ENCODE assay signal across 16 cellular contexts in genomic region chr7:80137410-80137809, GRCh38. TPM values are rescaled to one million over a fixed set of nuclear protein-coding genes. Genes with fewer than 3 reads are reported as not detected.
DNase-seq lines count a peak whose midpoint lies in the region; ATAC-seq and TF ChIP-seq lines count a peak whose summit lies in the region.
"Had no signal": no experiment of that assay in that cellular context is flagged by ENCODE, and none has a peak within 500 bp of the region (broad histone marks: within the 10 kb centered on the region; RNA-seq: fewer than 3 reads in every experiment).

No MANE protein-coding gene starts in this region.

- peaks cover 7% of the 10 kb centered on the region for H3F3A ChIP-seq in neural cell (ENCODE audit: insufficient read depth, low read length, poor library complexity, severe bottlenecking)

- no peaks in the 10 kb centered on the region for H3K27me3 ChIP-seq in neural cell (ENCODE audit: insufficient read depth, low read depth, low read length)
- no peaks in the 10 kb centered on the region for H3K27me3 ChIP-seq in upper lobe of right lung
- no peaks in the 10 kb centered on the region for H3K27me3 ChIP-seq in body of pancreas
- no peaks in the 10 kb centered on the region for H3K27me3 ChIP-seq in right lobe of liver

- H4K20me1 ChIP-seq in neural cell (ENCODE audit: insufficient read depth) = no peaks in the 10 kb centered on the region

- peak overlapping the region; percentile 93 for H3K4me3 ChIP-seq in neural cell (ENCODE audit: low read length)
- peak overlapping the region; percentile 86 for H3K4me3 ChIP-seq in upper lobe of right lung
- no peak overlapping the region for H3K4me3 ChIP-seq in body of pancreas
- H3K4me3 ChIP-seq in right lobe of liver = no peak overlapping the region

- peak overlapping the region; percentile 21 for H3K4me3 Mint-ChIP-seq in natural killer cell
- no peak overlapping the region for H3K4me3 Mint-ChIP-seq in natural killer cell treated with Interleukin-12 subunit alpha and Interleukin-12 subunit beta and Interleukin-15 and Interleukin-18, amount 100 ng/mL, for 72 hours
- H3K4me3 Mint-ChIP-seq in endothelial cell (ENCODE audit: unreplicated experiment) = peak overlapping the region; percentile 98
- H3K4me3 Mint-ChIP-seq: activated CD4-positive, alpha-beta memory T cell treated with anti-CD3 and anti-CD28 coated beads, Interleukin-2, amount 10 ng/mL, durations not matched to agents 7 days and 5 days; CD8-positive, alpha-beta T cell; central memory CD8-positive, alpha-beta T cell had no signal

- 85 to 95% methylated on average over 12 of the region's 12 CpGs for WGBS in body of pancreas, 2 donors
- WGBS in right lobe of liver (ENCODE audit: insufficient coverage, low coverage, low lambda C conversion rate, missing lambda C conversion rate) = 57% methylated on average over 6 of the region's 12 CpGs

- peaks cover 38 to 48% of the 10 kb centered on the region in 2 donors for H3K27me3 Mint-ChIP-seq in natural killer cell (ENCODE audit: low read depth in 2 of 2)
- peaks cover 30 to 39% of the 10 kb centered on the region in 2 donors for H3K27me3 Mint-ChIP-seq in natural killer cell treated with Interleukin-12 subunit alpha and Interleukin-12 subunit beta and Interleukin-15 and Interleukin-18, amount 100 ng/mL, for 72 hours
- H3K27me3 Mint-ChIP-seq in endothelial cell (ENCODE audit: unreplicated experiment) = peaks cover 9% of the 10 kb centered on the region

- no peak overlapping the region for H3K9ac ChIP-seq in neural cell (ENCODE audit: low read length)

- H3K79me2 ChIP-seq in neural cell (replicated peaks; ENCODE audit: insufficient read depth, low read length) = peaks cover 50% of the 10 kb centered on the region

- DNase-seq in natural killer cell (no peak), endothelial cell (ENCODE audit: low spot score) (no peak), upper lobe of right lung (no peak), body of pancreas (no peak), right lobe of liver (no peak), COR-L47 (lab: John Stamatoyannopoulos, UW) (no peak)
- DNase-seq in natural killer cell treated with Interleukin-12 subunit alpha and Interleukin-12 subunit beta and Interleukin-15 and Interleukin-18, amount 100 ng/mL, for 72 hours (ENCODE audit: low spot score) = no peak
- DNase-seq: activated CD4-positive, alpha-beta memory T cell treated with anti-CD3 and anti-CD28 coated beads, Interleukin-2, amount 10 ng/mL, durations not matched to agents 7 days and 5 days; activated T-cell treated with anti-CD3 and anti-CD28 coated beads, Interleukin-2, amount 50 U/mL, for 4 hours; CD8-positive, alpha-beta T cell; left lung; NCI-H146; RPMI8226; stimulated activated naive CD4-positive, alpha-beta T cell had no signal

- H3K36me3 Mint-ChIP-seq in natural killer cell (peaks cover 21% of the 10 kb centered on the region), endothelial cell (ENCODE audit: low read depth, unreplicated experiment) (peaks cover 16% of the 10 kb centered on the region)
- H3K36me3 Mint-ChIP-seq in natural killer cell treated with Interleukin-12 subunit alpha and Interleukin-12 subunit beta and Interleukin-15 and Interleukin-18, amount 100 ng/mL, for 72 hours = peaks cover 22% of the 10 kb centered on the region

- intact Hi-C loops in natural killer cell (cut with micrococcal nuclease) = no loop called here
- intact Hi-C loops in upper lobe of right lung (cut with DNase I) = no loop called here
- intact Hi-C loops in body of pancreas (cut with DNase I) = no loop called here
- intact Hi-C loops in right lobe of liver (cut with DNase I) = loop anchor here in 1 of 2 donors (10.0 kb wide), 1 partner anchor 247 kb away; no protein-coding TSS in a partner anchor

- H3K27ac Mint-ChIP-seq in natural killer cell = no peak overlapping the region
- H3K27ac Mint-ChIP-seq in natural killer cell treated with Interleukin-12 subunit alpha and Interleukin-12 subunit beta and Interleukin-15 and Interleukin-18, amount 100 ng/mL, for 72 hours = no peak overlapping the region
- peak overlapping the region; percentile 2 for H3K27ac Mint-ChIP-seq in endothelial cell (ENCODE audit: unreplicated experiment)
- H3K27ac Mint-ChIP-seq: activated CD4-positive, alpha-beta memory T cell treated with anti-CD3 and anti-CD28 coated beads, Interleukin-2, amount 10 ng/mL, durations not matched to agents 7 days and 5 days; CD8-positive, alpha-beta T cell had no signal

- no peak overlapping the region for H3K27ac ChIP-seq in neural cell (ENCODE audit: low read length)
- H3K27ac ChIP-seq in upper lobe of right lung = no peak overlapping the region
- no peak overlapping the region for H3K27ac ChIP-seq in body of pancreas
- H3K27ac ChIP-seq in right lobe of liver = peak overlapping the region in 1 of 3 donors; percentile 5
- H3K27ac ChIP-seq: left lung had no signal

- H3K9me3 Mint-ChIP-seq in natural killer cell (peaks cover 4 to 9% of the 10 kb centered on the region in 2 donors), endothelial cell (ENCODE audit: unreplicated experiment) (no peaks in the 10 kb centered on the region)
- H3K9me3 Mint-ChIP-seq in natural killer cell treated with Interleukin-12 subunit alpha and Interleukin-12 subunit beta and Interleukin-15 and Interleukin-18, amount 100 ng/mL, for 72 hours = peaks cover 12% of the 10 kb centered on the region
- H3K9me3 Mint-ChIP-seq: activated CD4-positive, alpha-beta memory T cell treated with anti-CD3 and anti-CD28 coated beads, Interleukin-2, amount 10 ng/mL, durations not matched to agents 7 days and 5 days; activated T-cell treated with anti-CD3 and anti-CD28 coated beads, Interleukin-2, amount 50 U/mL, for 4 hours; CD8-positive, alpha-beta T cell had no signal

- H3K4me1 ChIP-seq in upper lobe of right lung (peaks cover 30% of the 10 kb centered on the region), body of pancreas (peaks cover 25% of the 10 kb centered on the region), right lobe of liver (peaks cover 0 to 22% (median 10%) of the 10 kb centered on the region in 4 donors)

- no peaks in the 10 kb centered on the region for H3K9me2 ChIP-seq in neural cell (ENCODE audit: insufficient read depth, low read length)

- TF ChIP-seq POLR2A in body of pancreas (IDR thresholded peaks at IDR 0.05) (no peak), right lobe of liver (IDR thresholded peaks at IDR 0.05) (no peak)

- TF ChIP-seq RAD21 in neural cell (conservative IDR thresholded peaks at IDR 0.05) = no peak

- ATAC-seq in natural killer cell (no peak), upper lobe of right lung (no peak), body of pancreas (no peak), right lobe of liver (no peak)
- ATAC-seq in natural killer cell treated with Interleukin-12 subunit alpha and Interleukin-12 subunit beta and Interleukin-15 and Interleukin-18, amount 100 ng/mL, for 72 hours = no peak
- ATAC-seq: CD8-positive, alpha-beta T cell; left lung had no signal

- TF ChIP-seq CTCF in natural killer cell (IDR thresholded peaks at IDR 0.05) (no peak), endothelial cell (IDR thresholded peaks at IDR 0.05; ENCODE audit: unreplicated experiment) (no peak), neural cell (IDR thresholded peaks at IDR 0.05; ENCODE audit: poor library complexity, severe bottlenecking) (no peak), upper lobe of right lung (IDR thresholded peaks at IDR 0.05) (no peak), body of pancreas (IDR thresholded peaks at IDR 0.05) (no peak), right lobe of liver (IDR thresholded peaks at IDR 0.05) (no peak)

- H3K9me3 ChIP-seq in neural cell (ENCODE audit: low read length) (no peaks in the 10 kb centered on the region), upper lobe of right lung (no peaks in the 10 kb centered on the region), body of pancreas (no peaks in the 10 kb centered on the region), right lobe of liver (no peaks in the 10 kb centered on the region)
- H3K9me3 ChIP-seq: left lung had no signal

- peaks cover 5 to 12% of the 10 kb centered on the region in 2 donors for H3K4me1 Mint-ChIP-seq in natural killer cell
- H3K4me1 Mint-ChIP-seq in natural killer cell treated with Interleukin-12 subunit alpha and Interleukin-12 subunit beta and Interleukin-15 and Interleukin-18, amount 100 ng/mL, for 72 hours (ENCODE audit: low read depth in 2 of 2) = peaks cover 12 to 15% of the 10 kb centered on the region in 2 donors
- H3K4me1 Mint-ChIP-seq in endothelial cell (ENCODE audit: unreplicated experiment) = peaks cover 71% of the 10 kb centered on the region
- H3K4me1 Mint-ChIP-seq: central memory CD8-positive, alpha-beta T cell had no signal

- TF ChIP-seq EP300 in neural cell (conservative IDR thresholded peaks at IDR 0.05; ENCODE audit: poor library complexity, severe bottlenecking) = no peak

- H3K4me2 ChIP-seq in neural cell (ENCODE audit: low read length) = peak overlapping the region; percentile 45

- H3K36me3 ChIP-seq in neural cell (ENCODE audit: insufficient read depth, low read length) (no peaks in the 10 kb centered on the region), upper lobe of right lung (no peaks in the 10 kb centered on the region), body of pancreas (replicated peaks in 1 of 2; ENCODE audit: insufficient read depth in 1 of 2, low read depth in 2 of 2) (no peaks in the 10 kb centered on the region), right lobe of liver (no peaks in the 10 kb centered on the region)
- H3K36me3 ChIP-seq: left lung had no signal

- H2AFZ ChIP-seq in neural cell (ENCODE audit: low read depth, low read length) = no peak overlapping the region

TF ChIP-seq in neural cell, 6 proteins besides CTCF, POLR2A, EP300 and RAD21 (continues in another document):
- no peak for TF ChIP-seq TAF1 (IDR thresholded peaks at IDR 0.05; ENCODE audit: low read depth)
- no peak for TF ChIP-seq POLR2AphosphoS5 (IDR thresholded peaks at IDR 0.05)

RNA-seq across cellular contexts. Expression of gene GNAI1, which starts 2.8 kb away (rescaled TPM):
- 1 to 10 TPM in 1 of 3 donors, under 1 TPM in 2; 0.59 to 1.1 (median 0.68) TPM for total RNA-seq in natural killer cell
- total RNA-seq in natural killer cell treated with Interleukin-12 subunit alpha and Interleukin-12 subunit beta and Interleukin-15 and Interleukin-18, amount 100 ng/mL, for 72 hours = 1 to 10 TPM in 1 of 2 donors, not detected in 1; 1.2 TPM
- total RNA-seq in endothelial cell (ENCODE audit: unreplicated experiment) = 132 TPM
- 69.3 and 71.2 TPM in 2 replicates for polyA plus RNA-seq in neural cell
- 75.7 and 106 TPM in 2 replicates for polyA minus RNA-seq in neural cell
- total RNA-seq in upper lobe of right lung = 36.0 TPM
- total RNA-seq in body of pancreas = 10 to 100 TPM in 1 of 2 donors, 1 to 10 TPM in 1; 9.1 to 16.5 TPM
- 10 to 100 TPM; 10.9 to 21.5 (median 16.5) TPM for total RNA-seq in right lobe of liver
- total RNA-seq: activated CD4-positive, alpha-beta memory T cell treated with anti-CD3 and anti-CD28 coated beads, Interleukin-2, amount 10 ng/mL, durations not matched to agents 7 days and 5 days had no signal

Comparison
In these comparisons a context has a peak if more than half of its experiments do, and no peak if none do; other contexts are left out.
1. H3K4me3 ChIP-seq: peak in neural cell (single experiment) and upper lobe of right lung (single experiment); none in body of pancreas (0 of 2) and right lobe of liver (0 of 3).
2. RNA of gene GNAI1, which starts 2.8 kb away (total RNA-seq): 132 TPM in endothelial cell (single experiment), 36.0 TPM in upper lobe of right lung (single experiment), 10.9 to 21.5 TPM in right lobe of liver and 9.1 to 16.5 TPM in body of pancreas; 1.2 TPM in natural killer cell treated with Interleukin-12 subunit alpha and Interleukin-12 subunit beta and Interleukin-15 and Interleukin-18, amount 100 ng/mL, for 72 hours and 0.59 to 1.1 TPM in natural killer cell; every median in the first group is over 4 times any median in the second.